Comparison of ENCODE assay signal across 8 cellular contexts in the genomic region with DNA sequence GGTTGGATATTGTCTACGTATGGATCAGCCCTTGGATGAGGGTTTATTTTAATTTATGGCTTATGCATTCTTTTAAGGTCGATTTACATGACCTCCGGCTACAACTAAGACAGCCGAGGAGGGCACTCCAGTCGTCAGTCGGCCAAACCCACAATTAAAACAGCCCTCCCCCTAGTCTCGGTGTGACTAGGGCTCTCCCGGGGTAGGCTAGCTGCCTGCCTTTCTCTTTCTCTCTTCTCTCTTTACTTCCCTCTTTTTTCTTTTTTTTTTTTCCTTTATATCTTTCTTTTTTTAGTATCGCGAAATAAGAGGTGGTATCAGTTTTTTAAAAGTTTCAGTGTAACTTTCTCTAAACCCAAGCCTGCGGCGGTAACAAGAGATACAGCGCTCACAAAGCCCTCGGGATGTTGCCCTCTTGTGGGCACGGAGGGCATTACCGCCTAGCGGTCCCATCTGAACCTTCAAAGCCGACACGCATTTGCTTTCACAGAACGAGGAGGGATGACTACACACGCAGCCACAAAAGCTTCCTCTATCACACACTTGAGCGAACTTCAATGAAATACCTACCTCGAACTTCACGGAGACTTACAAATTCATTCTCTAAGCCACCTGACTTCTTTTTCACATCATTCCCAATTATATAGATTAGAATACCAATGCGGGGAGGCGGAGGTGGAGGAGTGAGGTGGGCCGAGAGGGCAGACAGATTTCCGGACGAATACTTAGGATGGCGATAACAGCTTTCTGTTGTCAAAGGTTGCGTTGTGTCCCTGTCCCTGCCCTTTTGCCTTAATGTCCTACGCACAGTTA.
DNase-seq lines count a peak whose midpoint lies in the region; ATAC-seq and TF ChIP-seq lines count a peak whose summit lies in the region.

No MANE protein-coding gene starts in this region.

- no peak overlapping the region for H3K9ac ChIP-seq in DND-41 (ENCODE audit: low read depth, low read length)

- no peaks in the 10 kb centered on the region for H3K9me3 ChIP-seq in DND-41 (ENCODE audit: insufficient read depth, low read length, severe bottlenecking)

- H3K4me3 ChIP-seq in DND-41 (ENCODE audit: low read depth in 1 of 2, low read length in 2 of 2) (no peak overlapping the region), fibroblast of villous mesenchyme (ENCODE audit: low read depth, low read length) (peak overlapping the region; percentile 81)
- no peak overlapping the region for H3K4me3 ChIP-seq in Jurkat, Clone E6-1 (ENCODE audit: low read length)

- H3K9me3 Mint-ChIP-seq in neural crest cell = no peaks in the 10 kb centered on the region
- H3K9me3 Mint-ChIP-seq in stimulated activated naive CD8-positive, alpha-beta T cell treated with anti-CD3 and anti-CD28 coated beads, Interleukin-15, amount 100 ng/mL, for 72 hours = no peaks in the 10 kb centered on the region

- H3K27ac Mint-ChIP-seq in neural crest cell (ENCODE audit: unreplicated experiment) = peak overlapping the region; percentile 72
- peak overlapping the region in 1 of 2 donors; percentile 47 for H3K27ac Mint-ChIP-seq in stimulated activated naive CD8-positive, alpha-beta T cell treated with anti-CD3 and anti-CD28 coated beads, Interleukin-15, amount 100 ng/mL, for 72 hours

- H3K27ac ChIP-seq in DND-41 (ENCODE audit: low read length) = no peak overlapping the region

- H3K36me3 ChIP-seq in DND-41 (ENCODE audit: insufficient read depth, low read length) = no peaks in the 10 kb centered on the region

- DNase-seq in DND-41 (peak; percentile 33), RPMI8226 (peak; percentile 68), fibroblast of villous mesenchyme (ENCODE audit: low read depth) (peak; percentile 92), neural crest cell (ENCODE audit: low read depth, low spot score) (peak; percentile 93)
- DNase-seq in Jurkat, Clone E6-1 (ENCODE audit: low read depth, low spot score) = peak; percentile 82
- peak; percentile 72 for DNase-seq in activated effector memory CD4-positive, alpha-beta T cell treated with Interleukin-2 at 50 U/mL for 16 hours
- peak; percentile 84 to 88 for DNase-seq in stimulated activated naive CD8-positive, alpha-beta T cell treated with anti-CD3 and anti-CD28 coated beads, Interleukin-15, amount 100 ng/mL, for 72 hours

- H3K4me1 ChIP-seq in DND-41 (ENCODE audit: insufficient read depth, low read length) = no peaks in the 10 kb centered on the region

- H3K4me3 Mint-ChIP-seq in neural crest cell = no peak overlapping the region
- no peak overlapping the region for H3K4me3 Mint-ChIP-seq in stimulated activated naive CD8-positive, alpha-beta T cell treated with anti-CD3 and anti-CD28 coated beads, Interleukin-15, amount 100 ng/mL, for 72 hours

- no peak overlapping the region for H2AFZ ChIP-seq in DND-41 (ENCODE audit: low read depth, low read length)

- H3K36me3 Mint-ChIP-seq in neural crest cell (ENCODE audit: low read depth) = no peaks in the 10 kb centered on the region

- ATAC-seq in DND-41 (ENCODE audit: insufficient read depth, low read depth) (peak; percentile 47; the same call in 1 of the 3 replicates), GM21723 (IDR thresholded peaks at IDR 0.05; ENCODE audit: unreplicated experiment) (peak; percentile 92)
- peak; percentile 87 for ATAC-seq in stimulated activated naive CD8-positive, alpha-beta T cell treated with anti-CD3 and anti-CD28 coated beads, Interleukin-15, amount 100 ng/mL, for 72 hours

- H3K27me3 Mint-ChIP-seq in neural crest cell (ENCODE audit: low read depth) = peaks cover 20% of the 10 kb centered on the region
- H3K27me3 Mint-ChIP-seq in stimulated activated naive CD8-positive, alpha-beta T cell treated with anti-CD3 and anti-CD28 coated beads, Interleukin-15, amount 100 ng/mL, for 72 hours = no peaks in the 10 kb centered on the region

- H4K20me1 ChIP-seq in DND-41 (ENCODE audit: insufficient read depth, low read length) = no peaks in the 10 kb centered on the region

- no peak overlapping the region for H3K4me2 ChIP-seq in DND-41 (ENCODE audit: insufficient read depth, low read length)

- no peaks in the 10 kb centered on the region for H3K79me2 ChIP-seq in DND-41 (ENCODE audit: insufficient read depth, low read length)

- no peaks in the 10 kb centered on the region for H3K27me3 ChIP-seq in DND-41 (ENCODE audit: insufficient read depth, low read length, poor library complexity)

- peaks cover 27% of the 10 kb centered on the region for H3K4me1 Mint-ChIP-seq in neural crest cell
- peaks cover 32% of the 10 kb centered on the region for H3K4me1 Mint-ChIP-seq in stimulated activated naive CD8-positive, alpha-beta T cell treated with anti-CD3 and anti-CD28 coated beads, Interleukin-15, amount 100 ng/mL, for 72 hours

- TF ChIP-seq CTCF in DND-41 (IDR thresholded peaks at IDR 0.05; ENCODE audit: borderline replicate concordance, extremely low read depth, low read length, poor library complexity, severe bottlenecking) (peak; percentile 74), fibroblast of villous mesenchyme (IDR thresholded peaks at IDR 0.05; ENCODE audit: insufficient read depth, low read depth, low read length) (peak; percentile 96), neural crest cell (conservative IDR thresholded peaks at IDR 0.05) (peak; percentile 99)

Comparison
In these comparisons a context has a peak if more than half of its experiments do, and no peak if none do; other contexts are left out.
1. DNase-seq: peak in every context shown above with its lines; median percentile 93 in neural crest cell; 92 in fibroblast of villous mesenchyme; 86 in stimulated activated naive CD8-positive, alpha-beta T cell treated with anti-CD3 and anti-CD28 coated beads, Interleukin-15, amount 100 ng/mL, for 72 hours; 82 in Jurkat, Clone E6-1; 72 in activated effector memory CD4-positive, alpha-beta T cell treated with Interleukin-2 at 50 U/mL for 16 hours; 68 in RPMI8226; 33 in DND-41.